Comparison of ENCODE assay signal across 14 cellular contexts in genomic region chr2:46117994-46118393, GRCh38.
"Had no signal": no experiment of that assay in that cellular context is flagged by ENCODE, and none has a peak within 500 bp of the region (broad histone marks: within the 10 kb centered on the region; RNA-seq: fewer than 3 reads in every experiment).

No MANE protein-coding gene starts in this region.

- H3K27me3 Mint-ChIP-seq: activated naive CD8-positive, alpha-beta T cell treated with anti-CD3 and anti-CD28 coated beads, Interleukin-2, amount 50 U/mL, for 24 hours; stimulated activated naive CD8-positive, alpha-beta T cell treated with anti-CD3 and anti-CD28 coated beads, Interleukin-15, amount 100 ng/mL, for 72 hours; T-cell had no signal

- H3K36me3 ChIP-seq: left lung, uterus had no signal

- H3K27me3 ChIP-seq: left lung, uterus had no signal

- H3K9me3 Mint-ChIP-seq: activated naive CD8-positive, alpha-beta T cell treated with anti-CD3 and anti-CD28 coated beads, Interleukin-2, amount 50 U/mL, for 24 hours; nephron; stimulated activated naive CD8-positive, alpha-beta T cell treated with anti-CD3 and anti-CD28 coated beads, Interleukin-15, amount 100 ng/mL, for 72 hours; T-cell had no signal

- ATAC-seq: activated naive CD8-positive, alpha-beta T cell treated with anti-CD3 and anti-CD28 coated beads, Interleukin-2, amount 50 U/mL, for 24 hours; stimulated activated naive CD8-positive, alpha-beta T cell treated with anti-CD3 and anti-CD28 coated beads, Interleukin-15, amount 100 ng/mL, for 72 hours; T-cell had no signal

- H3K27ac Mint-ChIP-seq: activated naive CD8-positive, alpha-beta T cell treated with anti-CD3 and anti-CD28 coated beads, Interleukin-2, amount 50 U/mL, for 24 hours; nephron; stimulated activated naive CD8-positive, alpha-beta T cell treated with anti-CD3 and anti-CD28 coated beads, Interleukin-15, amount 100 ng/mL, for 72 hours; T-cell had no signal

- DNase-seq: activated CD4-positive, alpha-beta T cell treated with anti-CD3 and anti-CD28 coated beads for 4 hours; activated naive CD4-positive, alpha-beta T cell treated with Interleukin-2 at 50 U/mL for 16 hours; activated naive CD8-positive, alpha-beta T cell treated with anti-CD3 and anti-CD28 coated beads, Interleukin-2, amount 50 U/mL, for 24 hours; caudate nucleus; effector CD4-positive, alpha-beta T cell; hypothalamus; left lung; mesenchymal stem cell; stimulated activated CD4-positive, alpha-beta T cell treated with anti-CD3 and anti-CD28 coated beads, Interleukin-4, amount 100 ng/mL, for 24 hours; stimulated activated naive CD8-positive, alpha-beta T cell treated with anti-CD3 and anti-CD28 coated beads, Interleukin-15, amount 100 ng/mL, for 72 hours; T-cell; uterus had no signal

- H3K4me3 ChIP-seq: coronary artery, left lung, uterus had no signal

- H3K9me3 ChIP-seq: left lung, uterus had no signal

- H3K4me1 Mint-ChIP-seq: activated naive CD8-positive, alpha-beta T cell treated with anti-CD3 and anti-CD28 coated beads, Interleukin-2, amount 50 U/mL, for 24 hours; stimulated activated naive CD8-positive, alpha-beta T cell treated with anti-CD3 and anti-CD28 coated beads, Interleukin-15, amount 100 ng/mL, for 72 hours had no signal

- H3K4me3 Mint-ChIP-seq: activated naive CD8-positive, alpha-beta T cell treated with anti-CD3 and anti-CD28 coated beads, Interleukin-2, amount 50 U/mL, for 24 hours; nephron; stimulated activated naive CD8-positive, alpha-beta T cell treated with anti-CD3 and anti-CD28 coated beads, Interleukin-15, amount 100 ng/mL, for 72 hours; T-cell had no signal
